In genomic region chr11:17478064-17478463, GRCh38 we compare ENCODE assay signal across 32 cellular contexts. TPM values are rescaled to one million over a fixed set of nuclear protein-coding genes. Genes with fewer than 3 reads are reported as not detected.
A peak's percentile ranks its signal among the peaks of the same experiment; 100 is the strongest.
DNase-seq lines count a peak whose midpoint lies in the region; ATAC-seq, FAIRE-seq and TF ChIP-seq lines count a peak whose summit lies in the region.
"Had no signal": no experiment of that assay in that cellular context is flagged by ENCODE, and none has a peak within 500 bp of the region (broad histone marks: within the 10 kb centered on the region; RNA-seq: fewer than 3 reads in every experiment).

No MANE protein-coding gene starts in this region.

- no peaks in the 10 kb centered on the region for H3K79me2 ChIP-seq in HepG2 (ENCODE audit: insufficient read depth, low read length)
- H3K79me2 ChIP-seq in osteoblast (ENCODE audit: insufficient read depth, low read length): no peaks in the 10 kb centered on the region

- no peak for FAIRE-seq in HepG2 (lab: Jason Lieb, UNC)
- FAIRE-seq: A204.1, GM12878, H1, K562 had no signal

- no peak for TF ChIP-seq RAD21 in HepG2 (CRISPR knock-in tag; IDR thresholded peaks at IDR 0.05)

- TF ChIP-seq POLR2A in HepG2 (IDR thresholded peaks at IDR 0.05; ENCODE audit: insufficient read depth in 1 of 2, low read depth in 2 of 2, low read length in 2 of 2) (no peak), right lobe of liver (IDR thresholded peaks at IDR 0.05) (no peak)

- intact Hi-C loops in HepG2 (cut with micrococcal nuclease; ENCODE audit: unreplicated experiment) (no loop called here), right lobe of liver (cut with DNase I) (no loop called here)

- H3K9me3 ChIP-seq in HepG2 (ENCODE audit: low read length) (no peaks in the 10 kb centered on the region), right lobe of liver (no peaks in the 10 kb centered on the region), osteoblast (ENCODE audit: low read depth, low read length) (no peaks in the 10 kb centered on the region)
- H3K9me3 ChIP-seq: Caco-2 had no signal

- ATAC-seq in HepG2: no peak
- ATAC-seq in right lobe of liver: no peak
- ATAC-seq: CD8-positive, alpha-beta T cell; GM12878; K562; PC-3 had no signal

- no peak overlapping the region for H2AFZ ChIP-seq in HepG2 (ENCODE audit: low read length)
- H2AFZ ChIP-seq in osteoblast (ENCODE audit: low read length): no peak overlapping the region

- no peak for TF ChIP-seq EP300 in HepG2 (IDR thresholded peaks at IDR 0.05; ENCODE audit: low read depth in 2 of 2, low read length in 2 of 2)
- no peak for TF ChIP-seq EP300 in HepG2 (CRISPR knock-in tag; IDR thresholded peaks at IDR 0.05; ENCODE audit: borderline replicate concordance)

- H3K4me3 ChIP-seq in HepG2 (replicated peaks in 1 of 3; ENCODE audit: insufficient read depth in 1 of 3, low read depth in 2 of 3, low read length in 3 of 3) (no peak overlapping the region), right lobe of liver (no peak overlapping the region), choroid plexus epithelial cell (ENCODE audit: low read depth, low read length) (no peak overlapping the region), osteoblast (ENCODE audit: insufficient read depth, low read length) (no peak overlapping the region)
- H3K4me3 ChIP-seq: GM12878, K562, SK-N-MC had no signal

- no peak for TF ChIP-seq CTCF in HepG2 (CRISPR knock-in tag; IDR thresholded peaks at IDR 0.05)
- TF ChIP-seq CTCF in right lobe of liver (IDR thresholded peaks at IDR 0.05): no peak
- no peak for TF ChIP-seq CTCF in choroid plexus epithelial cell (conservative IDR thresholded peaks at IDR 0.05; ENCODE audit: low read depth, low read length)
- TF ChIP-seq CTCF in osteoblast (IDR thresholded peaks at IDR 0.05; ENCODE audit: extremely low read depth, low read depth, low read length): no peak

- 10% methylated on average over 6 of the region's 6 CpGs for WGBS in HepG2 (ENCODE audit: low lambda C conversion rate)
- WGBS in right lobe of liver (ENCODE audit: insufficient coverage, low coverage, low lambda C conversion rate, missing lambda C conversion rate): 54% methylated on average over 6 of the region's 6 CpGs

- H3K4me2 ChIP-seq in HepG2 (ENCODE audit: low read depth, low read length) (no peak overlapping the region), osteoblast (ENCODE audit: insufficient read depth, low read length) (no peak overlapping the region)

- no TSS peak for BruUV-seq in HepG2 (replicated peaks; lab: Mats Ljungman, UMichigan)

- CTCF ChIA-PET in HepG2 (lab: Yijun Ruan, JAX; ENCODE audit: low intra/inter-chr PET ratio, low total read pairs): no interaction called here

- no peaks in the 10 kb centered on the region for H4K20me1 ChIP-seq in HepG2 (ENCODE audit: insufficient read depth, low read length)
- H4K20me1 ChIP-seq in osteoblast (ENCODE audit: insufficient read depth, low read length): no peaks in the 10 kb centered on the region

- DNase-seq in HepG2 (ENCODE audit: low spot score): no peak
- DNase-seq in right lobe of liver: no peak
- peak; percentile 43 for DNase-seq in SK-N-DZ (ENCODE audit: low spot score)
- peak; percentile 12 for DNase-seq in choroid plexus epithelial cell (ENCODE audit: low read depth)
- DNase-seq in osteoblast (ENCODE audit: insufficient read length, low spot score, missing footprints): peak; percentile 73
- DNase-seq in activated CD8-positive, alpha-beta memory T cell treated with anti-CD3 and anti-CD28 coated beads, Interleukin-2, amount 50 U/mL, for 4 hours: no peak
- no peak for DNase-seq in A172 (ENCODE audit: low spot score)
- no peak for DNase-seq in NCI-H2171 treated with DMSO at 0.1 percent for 48 hours (lab: John Stamatoyannopoulos, UW)
- DNase-seq: C1 segment of cervical spinal cord; Caco-2; CD8-positive, alpha-beta T cell; GDM1; HCEC 1CT; MV-4-11; NCI-H1105; NCI-H1436 treated with DMSO at 0.1 percent for 48 hours; NCI-H1930; NCI-H2107; NCI-H446 treated with DMSO at 0.1 percent for 48 hours; NCI-H526; NCI-H82; NK-92 treated with Interleukin-12 subunit alpha and Interleukin-12 subunit beta, amount 100 ng/mL, for 24 hours; PC-3; RPMI8226; SHP77 treated with DMSO at 0.1 percent for 48 hours had no signal

- peaks cover 5 to 51% of the 10 kb centered on the region in 2 experiments for H3K27me3 ChIP-seq in HepG2 (ENCODE audit: control insufficient read depth in 1 of 2, insufficient read depth in 2 of 2, low read length in 2 of 2)
- H3K27me3 ChIP-seq in right lobe of liver: no peaks in the 10 kb centered on the region
- H3K27me3 ChIP-seq in osteoblast (ENCODE audit: insufficient read depth, low read length): peaks cover 43% of the 10 kb centered on the region

- no peaks in the 10 kb centered on the region for H3K36me3 ChIP-seq in HepG2 (replicated peaks in 1 of 2; ENCODE audit: control insufficient read depth in 1 of 2, insufficient read depth in 2 of 2, low read length in 2 of 2)
- H3K36me3 ChIP-seq in right lobe of liver: no peaks in the 10 kb centered on the region
- H3K36me3 ChIP-seq in osteoblast (ENCODE audit: insufficient read depth, low read length): no peaks in the 10 kb centered on the region

- H3K27ac ChIP-seq in HepG2 (ENCODE audit: extremely low read length, insufficient read depth, low read length): no peak overlapping the region
- no peak overlapping the region for H3K27ac ChIP-seq in right lobe of liver
- H3K27ac ChIP-seq in osteoblast (ENCODE audit: low read depth, low read length): no peak overlapping the region
- H3K27ac ChIP-seq: SK-N-MC had no signal

- no peak overlapping the region for H3K9ac ChIP-seq in HepG2 (ENCODE audit: insufficient read depth, low read depth, low read length)

- in situ Hi-C loops in HepG2 (cut with HindIII; ENCODE audit: extremely low pct_ligation_motif_present, low pct_unique_long_range_greater_than_20kb): no loop called here

- H3K4me1 ChIP-seq in HepG2 (ENCODE audit: insufficient read depth, low read length): no peaks in the 10 kb centered on the region
- H3K4me1 ChIP-seq in right lobe of liver: no peaks in the 10 kb centered on the region
- no peaks in the 10 kb centered on the region for H3K4me1 ChIP-seq in osteoblast (ENCODE audit: insufficient read depth, low read length)

- POLR2A ChIA-PET in HepG2 (lab: Yijun Ruan, JAX): no interaction called here

TF ChIP-seq in HepG2, 621 proteins besides CTCF, POLR2A, EP300 and RAD21 (continues in another document):
- TF ChIP-seq ZNF160 (CRISPR knock-in tag; IDR thresholded peaks at IDR 0.05) (no peak), EED (CRISPR knock-in tag; IDR thresholded peaks at IDR 0.05) (no peak), HOXA5 (CRISPR knock-in tag; IDR thresholded peaks at IDR 0.05) (no peak), ERF (CRISPR knock-in tag; IDR thresholded peaks at IDR 0.05) (no peak), ZNF749 (CRISPR knock-in tag; IDR thresholded peaks at IDR 0.05; ENCODE audit: borderline replicate concordance) (no peak), ZNF230 (CRISPR knock-in tag; IDR thresholded peaks at IDR 0.05) (no peak), MXD3 (CRISPR knock-in tag; IDR thresholded peaks at IDR 0.05) (no peak), TRIM24 (CRISPR knock-in tag; IDR thresholded peaks at IDR 0.05) (no peak), HNRNPUL1 (IDR thresholded peaks at IDR 0.05; ENCODE audit: low read depth, low read length) (no peak)

RNA-seq across cellular contexts. Expression of gene ABCC8, which starts 1.4 kb away (rescaled TPM):
- total RNA-seq in HepG2 (2016; rRNA removed; fragmentation: Illumina TruSeq; extraction: Trizol): not detected in 2 replicates
- not detected in 2 replicates for total RNA-seq in HepG2 (2016; cell fraction: cytosol; rRNA removed; fragmentation: Illumina TruSeq; extraction: Trizol; ENCODE audit: low read depth)
- total RNA-seq in HepG2 (2016; cell fraction: insoluble cytoplasmic fraction; rRNA removed; fragmentation: Illumina TruSeq; extraction: Trizol): not detected in 2 replicates
- not detected in 2 replicates for total RNA-seq in HepG2 (2016; cell fraction: membrane; rRNA removed; fragmentation: Illumina TruSeq; extraction: Trizol)
- not detected in 2 replicates for total RNA-seq in HepG2 (2016; cell fraction: nucleus; rRNA removed; fragmentation: Illumina TruSeq; extraction: Trizol)
- polyA plus RNA-seq in HepG2 (2011; rRNA removed): not detected in 2 replicates
- not detected in 2 replicates for polyA plus RNA-seq in HepG2 (2011; cell fraction: cytosol; rRNA removed)
- 0.03 TPM in 1 of 2 replicates, not detected in the other for polyA plus RNA-seq in HepG2 (2011; cell fraction: nucleus; rRNA removed)
- not detected in 2 replicates for polyA plus RNA-seq in HepG2 (2012)
- not detected in 2 replicates for polyA plus RNA-seq in HepG2 (2016; cell fraction: cytosol; fragmentation: Illumina TruSeq; extraction: Trizol; ENCODE audit: low read depth)
- polyA plus RNA-seq in HepG2 (2016; cell fraction: insoluble cytoplasmic fraction; fragmentation: Illumina TruSeq; extraction: Trizol; ENCODE audit: low read depth): not detected in 2 replicates
- polyA plus RNA-seq in HepG2 (2016; cell fraction: membrane; fragmentation: Illumina TruSeq; extraction: Trizol; ENCODE audit: low read depth): not detected in 2 replicates
- polyA plus RNA-seq in HepG2 (2016; cell fraction: nucleus; fragmentation: Illumina TruSeq; extraction: Trizol; ENCODE audit: insufficient read depth, low read depth): not detected in 2 replicates
- polyA minus RNA-seq in HepG2 (2011; rRNA and poly(A)+ RNA removed; ENCODE audit: low replicate concordance): 9.4 TPM in 1 of 2 replicates, not detected in the other
- not detected in 2 replicates for polyA minus RNA-seq in HepG2 (2011; cell fraction: cytosol; rRNA and poly(A)+ RNA removed)
- 1.0 TPM in 1 of 2 replicates, not detected in the other for polyA minus RNA-seq in HepG2 (2011; cell fraction: nucleus; rRNA and poly(A)+ RNA removed)
- total RNA-seq in right lobe of liver: 1 to 10 TPM in 2 of 6 experiments, not detected in 4; 1.3 to 1.5 TPM
- polyA plus RNA-seq in SK-N-DZ (2014; cell fraction: cytosol; rRNA removed): 41.3 and 46.3 TPM in 2 replicates
- 473 and 813 TPM in 2 replicates for polyA plus RNA-seq in SK-N-DZ (2014; cell fraction: nucleus; rRNA removed)
- not detected in 2 replicates for total RNA-seq in osteoblast
- total RNA-seq in A172 (2014; rRNA removed; shearing (Covaris generic)): not detected in 2 replicates
- total RNA-seq: Caco-2; CD8-positive, alpha-beta T cell; GM12878; K562; LHCN-M2; MCF 10A; PC-3 had no signal
- polyA plus RNA-seq: GM12878, K562 had no signal

Comparison
In these comparisons a context has a peak if more than half of its experiments do, and no peak if none do; other contexts are left out.
1. DNase-seq: peak in SK-N-DZ (single experiment), choroid plexus epithelial cell (single experiment) and osteoblast (single experiment); none in HepG2 (single experiment), right lobe of liver (0 of 3), activated CD8-positive, alpha-beta memory T cell treated with anti-CD3 and anti-CD28 coated beads, Interleukin-2, amount 50 U/mL, for 4 hours (single experiment), A172 (single experiment) and NCI-H2171 treated with DMSO at 0.1 percent for 48 hours (single experiment).